Comparison of ENCODE assay signal across 1 cellular context in the genomic region with DNA sequence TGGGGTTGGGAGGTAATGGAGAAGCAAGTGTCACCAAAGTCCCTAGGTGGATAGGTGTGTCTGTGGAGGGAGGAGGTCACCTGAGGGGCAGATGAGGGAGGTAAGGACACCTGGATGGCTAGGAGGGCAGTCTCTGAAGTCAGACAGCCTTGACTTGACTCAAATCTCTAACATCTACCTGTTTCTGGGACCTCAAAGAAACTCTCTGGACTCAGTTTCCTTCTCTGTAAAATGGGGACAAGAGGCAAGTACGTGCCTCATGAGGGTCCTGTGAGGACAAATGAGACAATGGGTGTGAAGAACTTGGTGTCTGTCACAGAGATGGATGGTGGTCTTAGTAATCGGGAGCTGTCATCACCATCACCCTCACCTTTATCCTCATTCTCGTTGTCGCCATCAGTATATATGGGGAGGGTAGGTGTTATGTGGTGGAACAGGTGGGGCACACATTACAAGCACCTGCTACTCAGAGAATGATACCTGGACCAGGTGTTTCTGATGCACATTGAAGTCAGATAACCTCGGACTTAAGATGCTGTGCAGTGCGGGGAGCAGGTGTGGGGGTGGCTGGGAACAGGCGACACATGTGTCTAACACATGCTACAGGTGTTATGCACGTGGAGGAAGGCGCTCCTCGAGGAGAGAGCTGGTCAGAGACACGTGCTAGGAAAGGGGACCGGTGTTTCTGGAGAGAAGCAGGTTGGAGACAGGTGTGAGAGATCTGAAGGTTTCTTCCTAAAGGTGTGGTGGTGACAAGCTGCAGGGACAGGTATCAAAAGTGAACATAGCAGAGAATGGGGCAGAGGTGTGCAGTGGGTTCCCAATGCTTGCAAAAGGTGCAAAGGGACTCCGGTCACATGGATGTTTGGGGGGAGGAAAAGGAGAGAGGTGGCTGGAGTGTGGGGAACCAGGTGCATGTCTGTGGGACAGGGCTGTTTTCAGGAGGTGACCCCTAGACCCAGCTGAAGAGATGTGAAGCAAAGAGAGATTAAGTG.
TF ChIP-seq lines count a peak whose summit lies in the region.

No MANE protein-coding gene starts in this region.

TF ChIP-seq in HepG2, 621 proteins besides CTCF, POLR2A, EP300 and RAD21:
- TF ChIP-seq PTBP1 (IDR thresholded peaks at IDR 0.05; ENCODE audit: low read depth, low read length, poor library complexity, severe bottlenecking) (no peak), ZNF7 (CRISPR knock-in tag; IDR thresholded peaks at IDR 0.05) (no peak), ARNT (IDR thresholded peaks at IDR 0.05) (no peak), ZNF629 (CRISPR knock-in tag; conservative IDR thresholded peaks at IDR 0.05) (peak; percentile 83), ZKSCAN8 (CRISPR knock-in tag; IDR thresholded peaks at IDR 0.05; ENCODE audit: borderline replicate concordance) (no peak), SIX4 (CRISPR knock-in tag; IDR thresholded peaks at IDR 0.05) (no peak), ZNF263 (CRISPR knock-in tag; IDR thresholded peaks at IDR 0.05) (no peak), SMC3 (IDR thresholded peaks at IDR 0.05; ENCODE audit: low read length) (no peak), GLMP (CRISPR knock-in tag; IDR thresholded peaks at IDR 0.05; ENCODE audit: borderline replicate concordance) (no peak)
- TF ChIP-seq, protein P1, sequence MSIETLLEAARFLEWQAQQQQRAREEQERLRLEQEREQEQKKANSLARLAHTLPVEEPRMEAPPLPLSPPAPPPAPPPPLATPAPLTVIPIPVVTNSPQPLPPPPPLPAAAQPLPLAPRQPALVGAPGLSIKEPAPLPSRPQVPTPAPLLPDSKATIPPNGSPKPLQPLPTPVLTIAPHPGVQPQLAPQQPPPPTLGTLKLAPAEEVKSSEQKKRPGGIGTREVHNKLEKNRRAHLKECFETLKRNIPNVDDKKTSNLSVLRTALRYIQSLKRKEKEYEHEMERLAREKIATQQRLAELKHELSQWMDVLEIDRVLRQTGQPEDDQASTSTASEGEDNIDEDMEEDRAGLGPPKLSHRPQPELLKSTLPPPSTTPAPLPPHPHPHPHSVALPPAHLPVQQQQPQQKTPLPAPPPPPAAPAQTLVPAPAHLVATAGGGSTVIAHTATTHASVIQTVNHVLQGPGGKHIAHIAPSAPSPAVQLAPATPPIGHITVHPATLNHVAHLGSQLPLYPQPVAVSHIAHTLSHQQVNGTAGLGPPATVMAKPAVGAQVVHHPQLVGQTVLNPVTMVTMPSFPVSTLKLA (IDR thresholded peaks at IDR 0.05) = peak; percentile 99
- TF ChIP-seq, protein P2, sequence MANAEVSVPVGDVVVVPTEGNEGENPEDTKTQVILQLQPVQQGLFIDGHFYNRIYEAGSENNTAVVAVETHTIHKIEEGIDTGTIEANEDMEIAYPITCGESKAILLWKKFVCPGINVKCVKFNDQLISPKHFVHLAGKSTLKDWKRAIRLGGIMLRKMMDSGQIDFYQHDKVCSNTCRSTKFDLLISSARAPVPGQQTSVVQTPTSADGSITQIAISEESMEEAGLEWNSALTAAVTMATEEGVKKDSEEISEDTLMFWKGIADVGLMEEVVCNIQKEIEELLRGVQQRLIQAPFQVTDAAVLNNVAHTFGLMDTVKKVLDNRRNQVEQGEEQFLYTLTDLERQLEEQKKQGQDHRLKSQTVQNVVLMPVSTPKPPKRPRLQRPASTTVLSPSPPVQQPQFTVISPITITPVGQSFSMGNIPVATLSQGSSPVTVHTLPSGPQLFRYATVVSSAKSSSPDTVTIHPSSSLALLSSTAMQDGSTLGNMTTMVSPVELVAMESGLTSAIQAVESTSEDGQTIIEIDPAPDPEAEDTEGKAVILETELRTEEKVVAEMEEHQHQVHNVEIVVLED (CRISPR knock-in tag; IDR thresholded peaks at IDR 0.05; ENCODE audit: borderline replicate concordance) = no peak
